15 cellular contexts compared by ENCODE assay signal in the genomic region with DNA sequence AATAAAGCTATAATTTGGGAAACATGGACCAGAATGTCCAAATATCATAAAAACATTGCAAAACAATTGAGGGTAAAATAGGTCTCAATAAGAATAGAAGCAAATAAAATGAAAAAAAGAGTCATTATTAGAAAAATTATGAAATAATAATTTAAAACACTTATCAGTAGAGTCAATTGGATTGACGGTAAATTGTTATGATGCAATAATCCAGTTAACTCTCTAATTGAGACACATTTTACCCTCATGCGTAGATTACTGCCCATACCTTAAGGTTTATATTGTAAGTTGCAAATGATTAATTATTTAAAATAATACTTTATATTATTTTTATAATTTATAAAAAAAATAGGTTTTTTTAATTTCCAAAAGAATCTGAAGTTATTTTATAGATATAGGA.
DNase-seq lines count a peak whose midpoint lies in the region; FAIRE-seq and TF ChIP-seq lines count a peak whose summit lies in the region.
"Had no signal": no experiment of that assay in that cellular context is flagged by ENCODE, and none has a peak within 500 bp of the region (broad histone marks: within the 10 kb centered on the region; RNA-seq: fewer than 3 reads in every experiment).

No MANE protein-coding gene starts in this region.

- H3K4me3 Mint-ChIP-seq in type B pancreatic cell: no peak overlapping the region
- H3K4me3 Mint-ChIP-seq: CD4-positive, CD25-positive, alpha-beta regulatory T cell; CD8-positive, alpha-beta memory T cell; H9 had no signal

- TF ChIP-seq EP300 in tibial nerve (IDR thresholded peaks at IDR 0.05): no peak

- H3K9me3 ChIP-seq in small intestine (ENCODE audit: control insufficient read depth, low read depth) (no peaks in the 10 kb centered on the region), tibial nerve (no peaks in the 10 kb centered on the region)
- H3K9me3 ChIP-seq: BE2C had no signal

- DNase-seq in small intestine (no peak), tibial nerve (ENCODE audit: low spot score in 2 of 2) (no peak), substantia nigra (lab: John Stamatoyannopoulos, UW) (no peak), type B pancreatic cell (ENCODE audit: extremely low spot score, unreplicated experiment) (no peak)
- DNase-seq: ACHN, BE2C, GF-D8, H9 had no signal

- TF ChIP-seq CTCF in 22Rv1 (IDR thresholded peaks at IDR 0.05) (no peak), tibial nerve (IDR thresholded peaks at IDR 0.05) (no peak), type B pancreatic cell (conservative IDR thresholded peaks at IDR 0.05) (no peak)

- H3K27me3 Mint-ChIP-seq in type B pancreatic cell: no peaks in the 10 kb centered on the region
- H3K27me3 Mint-ChIP-seq: CD4-positive, CD25-positive, alpha-beta regulatory T cell had no signal

- no peaks in the 10 kb centered on the region for H3K36me3 ChIP-seq in small intestine (ENCODE audit: control insufficient read depth in 2 of 2, insufficient read depth in 2 of 2, low read length in 2 of 2)
- H3K36me3 ChIP-seq in tibial nerve: no peaks in the 10 kb centered on the region
- H3K36me3 ChIP-seq: BE2C had no signal

- no peaks in the 10 kb centered on the region for H3K36me3 Mint-ChIP-seq in type B pancreatic cell
- H3K36me3 Mint-ChIP-seq: CD4-positive, CD25-positive, alpha-beta regulatory T cell; CD8-positive, alpha-beta memory T cell had no signal

- no peak overlapping the region for H3K27ac Mint-ChIP-seq in type B pancreatic cell
- H3K27ac Mint-ChIP-seq: CD4-positive, CD25-positive, alpha-beta regulatory T cell; CD8-positive, alpha-beta memory T cell had no signal

- H3K27me3 ChIP-seq in small intestine (ENCODE audit: control insufficient read depth in 2 of 2, insufficient read depth in 2 of 2, low read length in 2 of 2) (no peaks in the 10 kb centered on the region), tibial nerve (no peaks in the 10 kb centered on the region)
- H3K27me3 ChIP-seq: BE2C had no signal

- peak overlapping the region; percentile 73 for H3K27ac ChIP-seq in 22Rv1
- H3K27ac ChIP-seq in small intestine (ENCODE audit: low read depth in 1 of 2, low read length in 1 of 2): no peak overlapping the region
- no peak overlapping the region for H3K27ac ChIP-seq in tibial nerve
- no peak overlapping the region for H3K27ac ChIP-seq in substantia nigra (ENCODE audit: low read depth, low read length, poor library complexity, severe bottlenecking)

- WGBS in small intestine, 3 donors: 66 to 84% (median 69%) methylated on average over 2 of the region's 2 CpGs
- 91 to 97% methylated on average over 2 of the region's 2 CpGs for WGBS in tibial nerve, 2 donors

- H3K4me1 Mint-ChIP-seq in type B pancreatic cell (ENCODE audit: unreplicated experiment): peaks cover 3% of the 10 kb centered on the region
- H3K4me1 Mint-ChIP-seq: CD4-positive, CD25-positive, alpha-beta regulatory T cell; CD8-positive, alpha-beta memory T cell had no signal

- H3K9me3 Mint-ChIP-seq in type B pancreatic cell: no peaks in the 10 kb centered on the region
- H3K9me3 Mint-ChIP-seq: CD4-positive, CD25-positive, alpha-beta regulatory T cell; CD8-positive, alpha-beta memory T cell had no signal

- H3K4me1 ChIP-seq in small intestine (ENCODE audit: control insufficient read depth in 2 of 2, insufficient read depth in 1 of 2, low read depth in 1 of 2, low read length in 1 of 2) (no peaks in the 10 kb centered on the region), tibial nerve (peaks cover 0 to 5% (median 0%) of the 10 kb centered on the region in 4 donors)
- H3K4me1 ChIP-seq: BE2C had no signal

- FAIRE-seq in G401.6 (lab: Jason Lieb, UNC) (peak; percentile 93), TTC549 (lab: Jason Lieb, UNC) (peak; percentile 62), small intestine (lab: Jason Lieb, UNC) (peak; percentile 74)
- FAIRE-seq: D721Med, HTR-8/SVneo had no signal

- H3K4me3 ChIP-seq in small intestine (ENCODE audit: low read depth in 1 of 2, low read length in 2 of 2): no peak overlapping the region
- no peak overlapping the region for H3K4me3 ChIP-seq in tibial nerve

- no peak for TF ChIP-seq POLR2A in tibial nerve (IDR thresholded peaks at IDR 0.05)
